Comparison of ENCODE assay signal across 26 cellular contexts in genomic region chr10:111211241-111211640, GRCh38.
"Had no signal": no experiment of that assay in that cellular context is flagged by ENCODE, and none has a peak within 500 bp of the region (broad histone marks: within the 10 kb centered on the region; RNA-seq: fewer than 3 reads in every experiment).

No MANE protein-coding gene starts in this region.

- H3K27ac ChIP-seq: ascending aorta, body of pancreas, SK-N-MC had no signal

- H3K27me3 ChIP-seq: ascending aorta, body of pancreas, MG63 had no signal

- H3K9me3 ChIP-seq: ascending aorta, body of pancreas, MG63 had no signal

- H3K36me3 ChIP-seq: ascending aorta, MG63 had no signal

- H3K4me1 ChIP-seq: ascending aorta had no signal

- H3K4me3 ChIP-seq: ascending aorta, body of pancreas, MG63, SK-N-MC had no signal

- ATAC-seq: activated CD8-positive, alpha-beta T cell treated with anti-CD3 and anti-CD28 coated beads for 36 hours; body of pancreas had no signal

- DNase-seq: activated CD4-positive, alpha-beta T cell treated with anti-CD3 and anti-CD28 coated beads, Interleukin-2, amount 50 U/mL, for 4 hours; activated CD8-positive, alpha-beta T cell treated with anti-CD3 and anti-CD28 coated beads for 36 hours; activated gamma-delta T cell; activated naive CD4-positive, alpha-beta T cell treated with Interleukin-2 at 50 U/mL for 16 hours; activated naive CD8-positive, alpha-beta T cell treated with anti-CD3 and anti-CD28 coated beads, Interleukin-2, amount 10 ng/mL, durations not matched to agents 7 days and 5 days; activated T-cell treated with anti-CD3 and anti-CD28 coated beads, Interleukin-2, amount 50 U/mL, for 24 hours; amygdala; body of pancreas; caudate nucleus; Kasumi-1; KG1; MG63; NCI-H1048; NCI-H1105 treated with DMSO at 0.1 percent for 48 hours; NCI-H1436 treated with DMSO at 0.1 percent for 48 hours; NCI-H1694 treated with DMSO at 0.1 percent for 48 hours; NCI-H2029; NCI-H345; NCI-H510A; NCI-H526; NCI-H748 treated with DMSO at 0.1 percent for 48 hours; NK-92 treated with Interleukin-12 subunit alpha and Interleukin-12 subunit beta, amount 100 ng/mL, for 24 hours; Right ventricle myocardium superior; T1000 had no signal
